In genomic region chr1:205925730-205926129, GRCh38 we compare ENCODE assay signal across 12 cellular contexts. TPM values are rescaled to one million over a fixed set of nuclear protein-coding genes. Genes with fewer than 3 reads are reported as not detected.
A peak's percentile ranks its signal among the peaks of the same experiment; 100 is the strongest.
DNase-seq lines count a peak whose midpoint lies in the region; ATAC-seq and TF ChIP-seq lines count a peak whose summit lies in the region.
"Had no signal": no experiment of that assay in that cellular context is flagged by ENCODE, and none has a peak within 500 bp of the region (broad histone marks: within the 10 kb centered on the region; RNA-seq: fewer than 3 reads in every experiment).

No MANE protein-coding gene starts in this region.

- H3K36me3 Mint-ChIP-seq in T-helper 17 cell (ENCODE audit: low read depth) (no peaks in the 10 kb centered on the region), CD14-positive monocyte (peaks cover 0 to 2% of the 10 kb centered on the region in 2 donors)

- H3K9me3 ChIP-seq in MG63 (no peaks in the 10 kb centered on the region), T-helper 17 cell (ENCODE audit: control insufficient read depth, low read length, poor library complexity, severe bottlenecking) (no peaks in the 10 kb centered on the region)
- H3K9me3 ChIP-seq: transverse colon had no signal

- no peak for ATAC-seq in T-helper 17 cell
- ATAC-seq in GM19328 (IDR thresholded peaks at IDR 0.05; ENCODE audit: unreplicated experiment): no peak

- H3K27ac Mint-ChIP-seq in T-helper 17 cell (no peak overlapping the region), CD14-positive monocyte (peak overlapping the region in 1 of 7 donors; percentile 62)
- H3K27ac Mint-ChIP-seq: endodermal cell had no signal

- H3K9me3 Mint-ChIP-seq in CD14-positive monocyte: no peaks in the 10 kb centered on the region
- H3K9me3 Mint-ChIP-seq: endodermal cell had no signal

- H3K36me3 ChIP-seq in MG63: no peaks in the 10 kb centered on the region
- H3K36me3 ChIP-seq: transverse colon had no signal

- DNase-seq in DMS53 (lab: John Stamatoyannopoulos, UW) (peak; percentile 91), MG63 (peak; percentile 79), choroid plexus epithelial cell (ENCODE audit: low read depth) (peak; percentile 79), non-pigmented ciliary epithelial cell (ENCODE audit: low read depth) (peak; percentile 91), T-helper 17 cell (no peak), CD14-positive monocyte (ENCODE audit: low spot score) (no peak)
- no peak for DNase-seq in effector CD8-positive, alpha-beta T cell (lab: John Stamatoyannopoulos, UW)
- DNase-seq: NCI-H1417 treated with DMSO at 0.1 percent for 48 hours, transverse colon had no signal

- peaks cover 6% of the 10 kb centered on the region for H3K4me1 Mint-ChIP-seq in T-helper 17 cell
- peaks cover 42% of the 10 kb centered on the region for H3K4me1 Mint-ChIP-seq in CD14-positive monocyte

- H3K27me3 Mint-ChIP-seq in T-helper 17 cell (peaks cover 37% of the 10 kb centered on the region), CD14-positive monocyte (ENCODE audit: low read depth in 3 of 3) (no peaks in the 10 kb centered on the region)

- intact Hi-C loops in CD14-positive monocyte (cut with micrococcal nuclease): no loop called here

- H3K27me3 ChIP-seq in MG63: no peaks in the 10 kb centered on the region
- H3K27me3 ChIP-seq: transverse colon had no signal

- TF ChIP-seq CTCF in choroid plexus epithelial cell (conservative IDR thresholded peaks at IDR 0.05; ENCODE audit: low read depth, low read length): no peak
- no peak for TF ChIP-seq CTCF in CD14-positive monocyte (IDR thresholded peaks at IDR 0.05)

- no peak overlapping the region for H3K4me3 ChIP-seq in MG63
- no peak overlapping the region for H3K4me3 ChIP-seq in choroid plexus epithelial cell (ENCODE audit: low read depth, low read length)
- H3K4me3 ChIP-seq: transverse colon had no signal

- H3K4me3 Mint-ChIP-seq in T-helper 17 cell (no peak overlapping the region), CD14-positive monocyte (no peak overlapping the region)
- H3K4me3 Mint-ChIP-seq: endodermal cell had no signal

RNA-seq across cellular contexts. Expression of gene SLC26A9, which starts 17.5 kb away (rescaled TPM):
- not detected in 2 replicates for total RNA-seq in MG63 (2014; rRNA removed; shearing (Covaris generic); ENCODE audit: low replicate concordance)
- total RNA-seq in T-helper 17 cell: not detected
- not detected for polyA plus RNA-seq in CD14-positive monocyte
- total RNA-seq: OCI-LY7, transverse colon had no signal

Comparison
In these comparisons a context has a peak if more than half of its experiments do, and no peak if none do; other contexts are left out.
1. DNase-seq: peak in DMS53 (single experiment), MG63 (single experiment), choroid plexus epithelial cell (single experiment) and non-pigmented ciliary epithelial cell (single experiment); none in effector CD8-positive, alpha-beta T cell (single experiment), T-helper 17 cell (0 of 3) and CD14-positive monocyte (single experiment).